Comparison of ENCODE assay signal across 9 cellular contexts in the genomic region with DNA sequence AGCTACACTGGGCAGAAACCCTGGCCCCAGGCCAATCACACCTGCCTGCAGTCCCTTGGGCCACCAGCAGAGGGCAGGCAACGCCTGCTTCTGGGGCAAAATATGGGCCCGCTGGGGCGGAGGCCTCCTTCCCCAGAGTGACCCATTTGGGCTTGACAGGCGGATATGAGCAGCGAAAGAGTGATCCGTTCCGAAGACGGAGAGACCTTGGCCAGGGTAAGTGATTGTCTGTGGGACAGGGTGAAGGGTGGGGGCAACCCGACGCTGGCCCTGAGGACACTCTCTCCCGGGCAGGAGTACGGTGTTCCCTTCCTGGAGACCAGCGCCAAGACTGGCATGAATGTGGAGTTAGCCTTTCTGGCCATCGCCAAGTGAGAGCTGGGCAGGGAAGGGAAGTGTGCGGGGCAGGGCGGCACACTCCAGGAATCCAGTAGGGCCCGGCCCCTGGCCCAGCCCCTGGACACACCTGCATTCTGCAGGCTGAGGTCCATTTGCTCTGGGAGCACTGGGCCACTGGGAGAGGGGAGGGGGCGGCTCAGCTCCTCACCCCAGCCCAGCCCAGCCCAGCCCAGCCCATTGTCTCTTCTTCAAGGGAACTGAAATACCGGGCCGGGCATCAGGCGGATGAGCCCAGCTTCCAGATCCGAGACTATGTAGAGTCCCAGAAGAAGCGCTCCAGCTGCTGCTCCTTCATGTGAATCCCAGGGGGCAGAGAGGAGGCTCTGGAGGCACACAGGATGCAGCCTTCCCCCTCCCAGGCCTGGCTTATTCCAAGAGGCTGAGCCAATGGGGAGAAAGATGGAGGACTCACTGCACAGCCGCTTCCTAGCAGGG. TPM values are rescaled to one million over a fixed set of nuclear protein-coding genes. Genes with fewer than 3 reads are reported as not detected.
DNase-seq lines count a peak whose midpoint lies in the region; ATAC-seq and TF ChIP-seq lines count a peak whose summit lies in the region.
"Had no signal": no experiment of that assay in that cellular context is flagged by ENCODE, and none has a peak within 500 bp of the region (broad histone marks: within the 10 kb centered on the region; RNA-seq: fewer than 3 reads in every experiment).

No MANE protein-coding gene starts in this region.

- H3K27ac ChIP-seq in SK-N-SH (ENCODE audit: low read depth in 2 of 2, low read length in 1 of 2) (no peak overlapping the region), upper lobe of left lung (peak overlapping the region; percentile 53 to 88 (median 82))

- H3K4me1 ChIP-seq in SK-N-SH (ENCODE audit: control insufficient read depth in 1 of 2, insufficient read depth in 2 of 2, low read depth in 1 of 2, low read length in 1 of 2), result peaks cover 0 to 10% of the 10 kb centered on the region in 2 experiments; a peak in 1 of 4 replicates
- H3K4me1 ChIP-seq in upper lobe of left lung, result peaks cover 52 to 81% (median 61%) of the 10 kb centered on the region in 4 donors

- TF ChIP-seq CTCF in SK-N-SH (IDR thresholded peaks at IDR 0.05) (peak; percentile 100), upper lobe of left lung (IDR thresholded peaks at IDR 0.05) (peak; percentile 99 to 100 (median 100))

- no peaks in the 10 kb centered on the region for H3K9me3 ChIP-seq in SK-N-SH
- no peaks in the 10 kb centered on the region for H3K9me3 ChIP-seq in upper lobe of left lung

- POLR2A ChIA-PET in SK-N-SH (lab: Yijun Ruan, JAX), result interaction anchor here (1.2 to 3.1 kb wide), 3 partner anchors 16 to 25 kb away, joined by 5 to 20 read pairs (median 6); no protein-coding TSS in a partner anchor

- intact Hi-C loops in cardiac septum (cut with DNase I) (loop anchor here (1.0 to 5.0 kb wide), 4 partner anchors 25 to 212 kb away; no protein-coding TSS in a partner anchor), posterior cingulate gyrus (cut with DNase I) (loop anchor here (1.0 to 2.0 kb wide), 3 partner anchors 25 to 120 kb away; no protein-coding TSS in a partner anchor)

- no peak for TF ChIP-seq POLR2A in upper lobe of left lung (IDR thresholded peaks at IDR 0.05)

- H3K9me2 ChIP-seq in SK-N-SH, result no peaks in the 10 kb centered on the region

- H3K9me3 Mint-ChIP-seq in activated naive CD8-positive, alpha-beta T cell (ENCODE audit: low read depth), result no peaks in the 10 kb centered on the region

- peak; percentile 100 for TF ChIP-seq RAD21 in SK-N-SH (IDR thresholded peaks at IDR 0.05; ENCODE audit: low read length)

- peak overlapping the region; percentile 10; the same call in 1 of the 2 replicates for H2AFZ ChIP-seq in SK-N-SH (ENCODE audit: low read depth)

- H3K27me3 Mint-ChIP-seq in activated naive CD8-positive, alpha-beta T cell, result no peaks in the 10 kb centered on the region

- CTCF ChIA-PET in SK-N-SH (lab: Yijun Ruan, JAX), result interaction anchor here (0.6 to 21.6 kb wide), 49 partner anchors 8 to 1335 kb away, joined by 3 to 1361 read pairs (median 4); partner anchors contain the start of genes CD300H, FADS6, GRIN2C and NAT9

- H3K27me3 ChIP-seq in SK-N-SH (ENCODE audit: insufficient read depth) (no peaks in the 10 kb centered on the region; the same call in 1 of the 2 replicates), upper lobe of left lung (peaks cover 0 to 1% (median 0%) of the 10 kb centered on the region in 4 donors)

- peaks cover 66% of the 10 kb centered on the region for H3K4me1 Mint-ChIP-seq in activated naive CD8-positive, alpha-beta T cell (ENCODE audit: low read depth)

- no peaks in the 10 kb centered on the region for H4K20me1 ChIP-seq in SK-N-SH (ENCODE audit: insufficient read depth)

- no peak for TF ChIP-seq EP300 in SK-N-SH (IDR thresholded peaks at IDR 0.05; ENCODE audit: borderline replicate concordance in 1 of 2, low read depth in 1 of 2, low read length in 1 of 2)
- TF ChIP-seq EP300 in upper lobe of left lung (IDR thresholded peaks at IDR 0.05), result no peak

- WGBS in SK-N-SH (ENCODE audit: low lambda C conversion rate), result 48% methylated on average over 17 of the region's 24 CpGs
- 13 to 34% methylated on average over 11 to 24 of the region's 24 CpGs for WGBS in upper lobe of left lung, 2 donors

- H3K36me3 Mint-ChIP-seq in activated naive CD8-positive, alpha-beta T cell, result no peaks in the 10 kb centered on the region

- H3K4me2 ChIP-seq in SK-N-SH, result no peak overlapping the region

- peak overlapping the region; percentile 30 for H3K4me3 Mint-ChIP-seq in activated naive CD8-positive, alpha-beta T cell

- peak; percentile 63 to 89 for ATAC-seq in upper lobe of left lung (ENCODE audit: low FRiP score in 2 of 2)
- ATAC-seq in HG03135 (IDR thresholded peaks at IDR 0.05; ENCODE audit: unreplicated experiment), result no peak

- DNase-seq in DMS53 (lab: John Stamatoyannopoulos, UW) (peak; percentile 80), KG1 (lab: John Stamatoyannopoulos, UW) (peak; percentile 54), SK-N-SH (peak; percentile 90), cardiac septum (ENCODE audit: low spot score) (peak; percentile 96), posterior cingulate gyrus (peak; percentile 66 to 99 (median 86)), upper lobe of left lung (peak; percentile 94 to 96)

- H3K36me3 ChIP-seq in SK-N-SH (replicated peaks in 1 of 2; ENCODE audit: control insufficient read depth in 1 of 2, insufficient read depth in 2 of 2, low read length in 1 of 2) (no peaks in the 10 kb centered on the region), upper lobe of left lung (no peaks in the 10 kb centered on the region)

- H3K4me3 ChIP-seq in SK-N-SH (ENCODE audit: low read depth in 2 of 2, low read length in 1 of 2) (peak overlapping the region in 1 of 2 experiments; percentile 4; a peak in 1 of 4 replicates), upper lobe of left lung (peak overlapping the region in 3 of 4 donors; percentile 17 to 39 (median 37))

- H3K9ac ChIP-seq in SK-N-SH, result no peak overlapping the region

- peaks cover 14% of the 10 kb centered on the region for H3F3A ChIP-seq in SK-N-SH (replicated peaks; ENCODE audit: insufficient read depth)

- H3K79me2 ChIP-seq in SK-N-SH (ENCODE audit: insufficient read depth), result peaks cover 11% of the 10 kb centered on the region

- H3K27ac Mint-ChIP-seq in activated naive CD8-positive, alpha-beta T cell, result peak overlapping the region; percentile 10

TF ChIP-seq in SK-N-SH, 30 proteins besides CTCF, POLR2A, EP300 and RAD21 (continues in another document):
- no peak for TF ChIP-seq JUND (IDR thresholded peaks at IDR 0.05)
- no peak for TF ChIP-seq USF2 (IDR thresholded peaks at IDR 0.05; ENCODE audit: borderline replicate concordance, low read depth, low read length)
- no peak for TF ChIP-seq USF1 (IDR thresholded peaks at IDR 0.05; ENCODE audit: borderline replicate concordance, low read depth)
- TF ChIP-seq FOXJ3 (CRISPR knock-in tag; IDR thresholded peaks at IDR 0.05), result peak; percentile 46; the same call in 1 of the 2 replicates
- TF ChIP-seq, protein P1, sequence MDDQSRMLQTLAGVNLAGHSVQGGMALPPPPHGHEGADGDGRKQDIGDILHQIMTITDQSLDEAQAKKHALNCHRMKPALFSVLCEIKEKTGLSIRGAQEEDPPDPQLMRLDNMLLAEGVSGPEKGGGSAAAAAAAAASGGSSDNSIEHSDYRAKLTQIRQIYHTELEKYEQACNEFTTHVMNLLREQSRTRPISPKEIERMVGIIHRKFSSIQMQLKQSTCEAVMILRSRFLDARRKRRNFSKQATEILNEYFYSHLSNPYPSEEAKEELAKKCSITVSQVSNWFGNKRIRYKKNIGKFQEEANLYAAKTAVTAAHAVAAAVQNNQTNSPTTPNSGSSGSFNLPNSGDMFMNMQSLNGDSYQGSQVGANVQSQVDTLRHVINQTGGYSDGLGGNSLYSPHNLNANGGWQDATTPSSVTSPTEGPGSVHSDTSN (IDR thresholded peaks at IDR 0.05), result no peak
- TF ChIP-seq SMC3 (IDR thresholded peaks at IDR 0.05; ENCODE audit: low read depth, low read length), result peak; percentile 99
- no peak for TF ChIP-seq ELF1 (IDR thresholded peaks at IDR 0.05)
- no peak for TF ChIP-seq TAF1 (IDR thresholded peaks at IDR 0.05; ENCODE audit: borderline replicate concordance, low read depth, low read length)
- TF ChIP-seq CHD2 (IDR thresholded peaks at IDR 0.05; ENCODE audit: low read length, partially characterized antibody), result peak; percentile 60
- TF ChIP-seq NRF1 (IDR thresholded peaks at IDR 0.05; ENCODE audit: low read depth, low read length), result no peak
- TF ChIP-seq POLR2AphosphoS5 (IDR thresholded peaks at IDR 0.05; ENCODE audit: low read depth, low read length), result no peak
- TF ChIP-seq SIN3A (IDR thresholded peaks at IDR 0.05; ENCODE audit: borderline replicate concordance, low read depth, low read length), result peak; percentile 30; the same call in 1 of the 2 replicates
- TF ChIP-seq RFX5 (IDR thresholded peaks at IDR 0.05; ENCODE audit: low read length), result no peak

RNA-seq across cellular contexts. Expression of gene NHERF1, which starts 3.5 kb away (rescaled TPM):
- polyA plus RNA-seq in SK-N-SH (2012; rRNA removed), result 26.9 and 40.1 TPM in 2 replicates
- 23.7 and 29.2 TPM in 2 replicates for polyA plus RNA-seq in SK-N-SH (2012; cell fraction: cytosol; rRNA removed)
- polyA plus RNA-seq in SK-N-SH (2012; cell fraction: nucleus; rRNA removed), result 21.2 and 25.9 TPM in 2 replicates
- 10.1 TPM for total RNA-seq in cardiac septum
- total RNA-seq in upper lobe of left lung, result 10 to 100 TPM; 21.6 to 49.4 (median 34.8) TPM

RNA-seq across cellular contexts. Expression of gene RAB37, which starts 7.9 kb away (rescaled TPM):
- 0.13 and 0.25 TPM in 2 replicates for polyA plus RNA-seq in SK-N-SH (2012; rRNA removed)
- polyA plus RNA-seq in SK-N-SH (2012; cell fraction: cytosol; rRNA removed), result 0.09 and 0.12 TPM in 2 replicates
- 0.26 and 0.31 TPM in 2 replicates for polyA plus RNA-seq in SK-N-SH (2012; cell fraction: nucleus; rRNA removed)
- total RNA-seq in cardiac septum, result 0.94 TPM
- total RNA-seq in upper lobe of left lung, result 1 to 10 TPM; 1.1 to 7.1 (median 3.7) TPM
- total RNA-seq: glomerular endothelial cell had no signal

RNA-seq across cellular contexts. Expression of gene NAT9, which starts 31.2 kb away (rescaled TPM):
- polyA plus RNA-seq in SK-N-SH (2012; rRNA removed), result 117 and 190 TPM in 2 replicates
- 38.1 and 64.6 TPM in 2 replicates for polyA plus RNA-seq in SK-N-SH (2012; cell fraction: cytosol; rRNA removed)
- polyA plus RNA-seq in SK-N-SH (2012; cell fraction: nucleus; rRNA removed), result 744 and 872 TPM in 2 replicates
- total RNA-seq in cardiac septum (27.6 TPM), upper lobe of left lung (10 to 100 TPM; 16.1 to 78.6 (median 41.7) TPM)

RNA-seq across cellular contexts. Expression of gene CD300LF, which starts 32.2 kb away (rescaled TPM):
- not detected in 2 replicates for polyA plus RNA-seq in SK-N-SH (2012; rRNA removed)
- polyA plus RNA-seq in SK-N-SH (2012; cell fraction: cytosol; rRNA removed), result not detected in 2 replicates
- polyA plus RNA-seq in SK-N-SH (2012; cell fraction: nucleus; rRNA removed), result not detected in 2 replicates
- total RNA-seq in cardiac septum (0.46 TPM), upper lobe of left lung (10 to 100 TPM; 14.5 to 70.2 (median 33.4) TPM)
- total RNA-seq: glomerular endothelial cell had no signal

Comparison
In these comparisons a context has a peak if more than half of its experiments do, and no peak if none do; other contexts are left out.
1. H3K27ac ChIP-seq: peak in upper lobe of left lung (4 of 4); none in SK-N-SH (0 of 2).
2. Peak in every context shown above with its lines, with median percentiles within 50 percentile points of each other: DNase-seq.